8 cellular contexts compared by ENCODE assay signal in the genomic region with DNA sequence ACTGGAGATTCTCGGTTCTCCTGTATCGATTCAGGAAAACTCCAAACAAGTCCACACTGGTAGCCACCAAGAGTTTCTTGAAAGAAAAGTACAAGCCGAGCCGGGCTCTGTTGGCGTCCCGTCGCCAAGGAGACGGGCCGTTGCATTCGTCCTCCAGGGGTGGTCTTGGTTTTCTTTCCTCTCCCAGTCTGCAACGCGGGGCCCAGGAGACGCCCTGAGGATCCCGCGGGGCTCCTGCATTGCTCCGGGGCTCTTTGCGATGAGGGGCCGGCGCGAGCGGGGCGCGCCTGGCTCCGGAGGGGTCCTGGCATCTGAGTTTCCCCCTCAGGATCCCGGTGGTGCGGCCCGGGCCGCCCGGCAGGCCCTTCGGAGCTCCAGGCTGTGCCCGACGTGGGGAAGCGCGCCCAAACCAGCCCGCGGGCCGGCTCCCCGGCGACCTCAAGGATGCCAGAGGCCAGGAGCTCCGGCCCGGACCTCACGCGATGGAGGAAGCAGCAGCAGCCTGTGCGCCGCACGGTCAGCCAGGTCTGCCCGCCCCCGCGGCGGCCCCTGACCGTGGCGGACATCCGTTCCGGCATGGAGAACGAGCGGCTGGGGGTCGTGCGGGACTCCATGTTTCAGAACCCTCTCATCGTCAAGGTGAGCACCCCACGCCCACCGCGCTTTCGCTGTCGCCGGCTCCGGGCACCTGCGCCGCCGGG. TPM values are rescaled to one million over a fixed set of nuclear protein-coding genes. Genes with fewer than 3 reads are reported as not detected.
DNase-seq lines count a peak whose midpoint lies in the region; ATAC-seq and TF ChIP-seq lines count a peak whose summit lies in the region.

TSS of gene CFAP77 (plus strand) at position 384 of the 701 bp plus-strand sequence. CDS start at position 445, 61 bp downstream.

- H3K27ac Mint-ChIP-seq in immature natural killer cell, result no peak within 1 kb of the TSS

- peak within 1 kb of the TSS; percentile 39 for H3K4me2 ChIP-seq in SU-DHL-6 (ENCODE audit: low read depth, low read length, poor library complexity, severe bottlenecking)

- H3K27ac ChIP-seq in SU-DHL-6 (ENCODE audit: low read depth, low read length), result no peak within 1 kb of the TSS

- H3K4me3 Mint-ChIP-seq in immature natural killer cell, result peak within 1 kb of the TSS; percentile 40 to 71 (median 69)

- peak within 1 kb of the TSS; percentile 45 for H3K4me3 ChIP-seq in BJ (ENCODE audit: low read depth, low read length)
- no peak within 1 kb of the TSS for H3K4me3 ChIP-seq in SU-DHL-6 (ENCODE audit: insufficient read depth, low read length, poor library complexity, severe bottlenecking)

- peak within 1 kb of the TSS; percentile 43 for H2AFZ ChIP-seq in SU-DHL-6 (ENCODE audit: low read depth, low read length, severe bottlenecking)

- peaks cover 36 to 42% of the 10 kb centered on the region in 2 donors for H3K4me1 Mint-ChIP-seq in immature natural killer cell

- H3K27me3 Mint-ChIP-seq in immature natural killer cell (ENCODE audit: low read depth in 3 of 3), result peaks cover 23 to 33% (median 32%) of the 10 kb centered on the region in 3 donors

- no peak for ATAC-seq in GM21717 (IDR thresholded peaks at IDR 0.05; ENCODE audit: unreplicated experiment)

- no peaks in the 10 kb centered on the region for H3K9me2 ChIP-seq in SU-DHL-6 (replicated peaks; ENCODE audit: insufficient read depth, low read length)

- H3F3A ChIP-seq in SU-DHL-6 (ENCODE audit: insufficient read depth), result no peaks in the 10 kb centered on the region; the same call in none of the 2 replicates

- DNase-seq in BJ (ENCODE audit: low read depth) (no peak), HK-2 (ENCODE audit: unreplicated experiment) (peak; percentile 66), T47D (ENCODE audit: low read depth in 1 of 2, low spot score in 1 of 2) (peak; percentile 67 to 71), immature natural killer cell (peak in 1 of 3 donors; percentile 25), smooth muscle cell of the brain vasculature (ENCODE audit: low read depth, low spot score) (peak; percentile 24), SW480 (ENCODE audit: low spot score) (no peak)

- H4K20me1 ChIP-seq in SU-DHL-6 (ENCODE audit: low read depth, low read length), result no peaks in the 10 kb centered on the region

- TF ChIP-seq CTCF in BJ (IDR thresholded peaks at IDR 0.05; ENCODE audit: insufficient read depth, low read depth, low read length) (no peak), SU-DHL-6 (IDR thresholded peaks at IDR 0.05; ENCODE audit: insufficient read depth, low read length, poor library complexity, severe bottlenecking) (no peak)

- CTCF ChIA-PET in BJ (lab: Yijun Ruan, JAX), result interaction anchor here (0.6 to 1.9 kb wide), 7 partner anchors 13 to 613 kb away, joined by 3 to 6 read pairs (median 3); no protein-coding TSS in a partner anchor

- in situ Hi-C loops in T47D (cut with HindIII; ENCODE audit: low pct_unique_long_range_greater_than_20kb, low sequenced_read_pairs), result no loop called here

- H3K27me3 ChIP-seq in BJ (ENCODE audit: control insufficient read depth, insufficient read depth, low read length), result peaks cover 24% of the 10 kb centered on the region
- H3K27me3 ChIP-seq in SU-DHL-6 (ENCODE audit: low read length), result no peaks in the 10 kb centered on the region

- H3K36me3 ChIP-seq in BJ (ENCODE audit: control insufficient read depth, insufficient read depth, low read length) (no peaks in the 10 kb centered on the region), SU-DHL-6 (ENCODE audit: low read length) (no peaks in the 10 kb centered on the region)

- H3K36me3 Mint-ChIP-seq in immature natural killer cell, result no peaks in the 10 kb centered on the region

- no peaks in the 10 kb centered on the region for H3K9me3 ChIP-seq in SU-DHL-6 (ENCODE audit: insufficient read depth, low read length)

- H3K9ac ChIP-seq in SU-DHL-6 (ENCODE audit: low read length), result no peak within 1 kb of the TSS

- peaks cover 15% of the 10 kb centered on the region for H3K79me2 ChIP-seq in SU-DHL-6 (ENCODE audit: insufficient read depth, low read length)

- no peaks in the 10 kb centered on the region for H3K9me3 Mint-ChIP-seq in immature natural killer cell

- POLR2A ChIA-PET in BJ (lab: Charles Lee), result interaction anchor here (0.6 kb wide), 1 partner anchor 55 kb away, joined by 4 read pairs; the partner anchor contains the start of gene SETX

RNA-seq across cellular contexts. Expression of gene CFAP77, which starts in this region (rescaled TPM):
- not detected in 2 replicates for polyA plus RNA-seq in BJ (2011; rRNA removed)
- not detected in 2 replicates for polyA minus RNA-seq in BJ (2011; rRNA and poly(A)+ RNA removed)
- polyA plus RNA-seq in immature natural killer cell, result not detected

Comparison
In these comparisons a context has a peak if more than half of its experiments do, and no peak if none do; other contexts are left out.
1. DNase-seq: peak in HK-2 (single experiment), T47D (2 of 2) and smooth muscle cell of the brain vasculature (single experiment); none in BJ (single experiment) and SW480 (single experiment).